ENCODE assay signal across 25 cellular contexts in the genomic region with DNA sequence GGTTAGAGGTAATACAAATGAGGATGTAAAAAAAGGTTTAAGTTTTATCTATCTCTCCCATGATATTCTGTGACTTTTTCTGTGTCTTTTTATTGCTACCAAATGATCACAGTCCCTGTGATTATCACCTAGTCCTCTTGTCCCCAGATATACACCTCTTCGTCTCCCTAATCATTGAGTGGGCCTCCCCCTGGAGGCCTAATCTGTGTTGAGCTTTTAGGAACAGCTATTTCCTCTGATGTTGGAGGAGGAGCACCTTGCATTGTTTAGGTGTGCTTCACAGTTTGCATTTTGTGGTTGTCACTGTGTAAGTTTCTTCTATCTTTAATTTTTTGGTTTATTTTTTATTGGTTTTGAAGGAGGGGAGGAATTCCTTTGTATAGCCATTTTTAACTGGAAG. TPM values are rescaled to one million over a fixed set of nuclear protein-coding genes. Genes with fewer than 3 reads are reported as not detected.
"Had no signal": no experiment of that assay in that cellular context is flagged by ENCODE, and none has a peak within 500 bp of the region (broad histone marks: within the 10 kb centered on the region; RNA-seq: fewer than 3 reads in every experiment).

No MANE protein-coding gene starts in this region.

- DNase-seq: activated CD4-positive, alpha-beta T cell treated with anti-CD3 and anti-CD28 coated beads, Interleukin-2, amount 50 U/mL, for 1 hour; activated CD4-positive, CD25-positive, alpha-beta regulatory T cell treated with anti-CD3 and anti-CD28 coated beads, Interleukin-2, amount 50 U/mL, for 72 hours; activated CD8-positive, alpha-beta memory T cell treated with anti-CD3 and anti-CD28 coated beads, Interleukin-2, amount 50 U/mL, for 4 hours; activated effector memory CD4-positive, alpha-beta T cell treated with Interleukin-2 at 50 U/mL for 16 hours; activated naive CD4-positive, alpha-beta T cell treated with anti-CD3 and anti-CD28 coated beads, Interleukin-2, amount 10 ng/mL, durations not matched to agents 7 days and 5 days; activated naive CD8-positive, alpha-beta T cell treated with anti-CD3 and anti-CD28 coated beads, Interleukin-2, amount 50 U/mL, for 24 hours; activated T-cell treated with anti-CD3 and anti-CD28 coated beads, Interleukin-2, amount 50 U/mL, for 48 hours; aorta; brain microvascular endothelial cell; central memory CD4-positive, alpha-beta T cell; dorsolateral prefrontal cortex; head of caudate nucleus; left cardiac atrium; nucleus accumbens; posterior cingulate gyrus; stimulated activated CD4-positive, alpha-beta T cell treated with anti-CD3 and anti-CD28 coated beads, Interleukin-12 subunit alpha, Interleukin-12 subunit beta, amount 100 ng/mL, for 4 hours; stimulated activated CD4-positive, alpha-beta T cell treated with anti-CD3 and anti-CD28 coated beads, Interleukin-1b, Interleukin-23, amount 100 ng/mL, for 48 hours; stimulated activated CD8-positive, alpha-beta memory T cell treated with anti-CD3 and anti-CD28 coated beads, Interleukin-4, amount 100 ng/mL, for 48 hours; stimulated activated naive CD4-positive, alpha-beta T cell; thyroid gland had no signal

- H3K4me3 ChIP-seq: dorsolateral prefrontal cortex, thyroid gland had no signal

- H3K36me3 Mint-ChIP-seq: activated naive CD4-positive, alpha-beta T cell treated with anti-CD3 and anti-CD28 coated beads, Interleukin-2, amount 10 ng/mL, durations not matched to agents 7 days and 5 days had no signal

- H3K4me1 Mint-ChIP-seq: activated naive CD4-positive, alpha-beta T cell treated with anti-CD3 and anti-CD28 coated beads, Interleukin-2, amount 10 ng/mL, durations not matched to agents 7 days and 5 days; activated naive CD8-positive, alpha-beta T cell treated with anti-CD3 and anti-CD28 coated beads, Interleukin-2, amount 50 U/mL, for 24 hours had no signal

- H3K27ac ChIP-seq: brain microvascular endothelial cell, dorsolateral prefrontal cortex, thyroid gland had no signal

- H3K27me3 Mint-ChIP-seq: activated naive CD4-positive, alpha-beta T cell treated with anti-CD3 and anti-CD28 coated beads, Interleukin-2, amount 10 ng/mL, durations not matched to agents 7 days and 5 days; activated naive CD8-positive, alpha-beta T cell treated with anti-CD3 and anti-CD28 coated beads, Interleukin-2, amount 50 U/mL, for 24 hours had no signal

- FAIRE-seq: colon, frontal cortex had no signal

- ATAC-seq: activated naive CD8-positive, alpha-beta T cell treated with anti-CD3 and anti-CD28 coated beads, Interleukin-2, amount 50 U/mL, for 24 hours; left cardiac atrium had no signal

- H3K27ac Mint-ChIP-seq: activated naive CD4-positive, alpha-beta T cell treated with anti-CD3 and anti-CD28 coated beads, Interleukin-2, amount 10 ng/mL, durations not matched to agents 7 days and 5 days; activated naive CD8-positive, alpha-beta T cell treated with anti-CD3 and anti-CD28 coated beads, Interleukin-2, amount 50 U/mL, for 24 hours; nephron; T-helper 1 cell treated with Interleukin-12 subunit alpha and Interleukin-12 subunit beta and Interleukin-4 antibody, amounts not matched to agents 30 μg/mL and 1 μg/mL, for 36 hours had no signal

- H3K27me3 ChIP-seq: brain microvascular endothelial cell, dorsolateral prefrontal cortex, thyroid gland had no signal

- H3K9me3 Mint-ChIP-seq: activated naive CD4-positive, alpha-beta T cell treated with anti-CD3 and anti-CD28 coated beads, Interleukin-2, amount 10 ng/mL, durations not matched to agents 7 days and 5 days; activated naive CD8-positive, alpha-beta T cell treated with anti-CD3 and anti-CD28 coated beads, Interleukin-2, amount 50 U/mL, for 24 hours; nephron; T-helper 1 cell treated with Interleukin-12 subunit alpha and Interleukin-12 subunit beta and Interleukin-4 antibody, amounts not matched to agents 30 μg/mL and 1 μg/mL, for 36 hours had no signal

- H3K36me3 ChIP-seq: brain microvascular endothelial cell, thyroid gland had no signal

- H3K9me3 ChIP-seq: thyroid gland had no signal

- H3K4me1 ChIP-seq: thyroid gland had no signal

- H3K4me3 Mint-ChIP-seq: activated naive CD4-positive, alpha-beta T cell treated with anti-CD3 and anti-CD28 coated beads, Interleukin-2, amount 10 ng/mL, durations not matched to agents 7 days and 5 days; activated naive CD8-positive, alpha-beta T cell treated with anti-CD3 and anti-CD28 coated beads, Interleukin-2, amount 50 U/mL, for 24 hours; nephron; T-helper 1 cell treated with Interleukin-12 subunit alpha and Interleukin-12 subunit beta and Interleukin-4 antibody, amounts not matched to agents 30 μg/mL and 1 μg/mL, for 36 hours had no signal

RNA-seq across cellular contexts. Expression of a gene that starts 33.3 kb away (rescaled TPM):
- total RNA-seq: fibroblast of lung had no signal
